Comparison of ENCODE assay signal across 8 cellular contexts in genomic region chr12:13099066-13099909, GRCh38. TPM values are rescaled to one million over a fixed set of nuclear protein-coding genes. Genes with fewer than 3 reads are reported as not detected.
DNase-seq lines count a peak whose midpoint lies in the region; ATAC-seq, FAIRE-seq and TF ChIP-seq lines count a peak whose summit lies in the region.

No MANE protein-coding gene starts in this region.

- ATAC-seq in omental fat pad (ENCODE audit: low FRiP score) = no peak

- no peaks in the 10 kb centered on the region for H3K9me3 Mint-ChIP-seq in astrocyte (ENCODE audit: unreplicated experiment)

- H2AFZ ChIP-seq in Karpas-422 (ENCODE audit: low read length) (peak overlapping the region; percentile 76; the same call in 1 of the 2 replicates), astrocyte (ENCODE audit: low read depth, low read length) (no peak overlapping the region)

- H3K27ac ChIP-seq in A673 (ENCODE audit: low read depth, low read length, poor library complexity, severe bottlenecking) = peak overlapping the region; percentile 91
- peak overlapping the region; percentile 3; the same call in 1 of the 2 replicates for H3K27ac ChIP-seq in Karpas-422 (ENCODE audit: low read length)
- H3K27ac ChIP-seq in astrocyte (ENCODE audit: low read depth, low read length) = peak overlapping the region; percentile 98
- H3K27ac ChIP-seq in muscle layer of duodenum (ENCODE audit: low read length) = peak overlapping the region; percentile 93

- TF ChIP-seq CTCF in A673 (conservative IDR thresholded peaks at IDR 0.05; ENCODE audit: low read depth, low read length) (no peak), astrocyte (IDR thresholded peaks at IDR 0.05; ENCODE audit: insufficient read depth, low read depth, low read length) (no peak), omental fat pad (IDR thresholded peaks at IDR 0.05) (no peak)

- POLR2A ChIA-PET in A673 (lab: Charles Lee; ENCODE audit: low non-redundant PET) = interaction anchor here (0.7 kb wide), 1 partner anchor 57 kb away, joined by 4 read pairs; no protein-coding TSS in a partner anchor

- no peaks in the 10 kb centered on the region for H3K27me3 Mint-ChIP-seq in astrocyte (ENCODE audit: low read depth, unreplicated experiment)

- BruUV-seq in A673 (replicated peaks; lab: Mats Ljungman, UMichigan) = TSS peak; percentile 70

- intact Hi-C loops in A673 (cut with micrococcal nuclease; ENCODE audit: unreplicated experiment) = loop anchor here (2.0 to 5.0 kb wide), 3 partner anchors 98 to 182 kb away; partner anchors contain the start of gene HEBP1

- no peaks in the 10 kb centered on the region for H3K36me3 Mint-ChIP-seq in astrocyte (ENCODE audit: low read depth, unreplicated experiment)

- H3K9ac ChIP-seq in Karpas-422 (ENCODE audit: low read length) = peak overlapping the region; percentile 48; the same call in 1 of the 2 replicates
- peak overlapping the region; percentile 94 for H3K9ac ChIP-seq in astrocyte (ENCODE audit: low read length)

- DNase-seq in A673 (ENCODE audit: low spot score) (no peak), Karpas-422 (peak; percentile 48), astrocyte (ENCODE audit: low read depth) (peak; percentile 36), NCI-H345 (lab: John Stamatoyannopoulos, UW) (no peak), omental fat pad (ENCODE audit: low spot score) (no peak), NCI-H82 (lab: John Stamatoyannopoulos, UW) (no peak), NCI-H1436 treated with DMSO at 0.1 percent for 48 hours (lab: John Stamatoyannopoulos, UW) (no peak)

- H3K79me2 ChIP-seq in Karpas-422 (ENCODE audit: low read length) (no peaks in the 10 kb centered on the region), astrocyte (ENCODE audit: insufficient read depth, low read length) (no peaks in the 10 kb centered on the region)

- H4K20me1 ChIP-seq in Karpas-422 (ENCODE audit: insufficient read depth, low read depth, low read length) = no peaks in the 10 kb centered on the region
- H4K20me1 ChIP-seq in astrocyte (ENCODE audit: insufficient read depth, low read length) = no peaks in the 10 kb centered on the region

- H3K4me3 Mint-ChIP-seq in astrocyte (ENCODE audit: unreplicated experiment) = peak overlapping the region; percentile 17

- H3K4me1 ChIP-seq in A673 (ENCODE audit: insufficient read depth, low read length, poor library complexity, severe bottlenecking) (peaks cover 57% of the 10 kb centered on the region), Karpas-422 (ENCODE audit: low read length) (peaks cover 45% of the 10 kb centered on the region), astrocyte (ENCODE audit: insufficient read depth, low read length) (peaks cover 50% of the 10 kb centered on the region), muscle layer of duodenum (ENCODE audit: control insufficient read depth in 1 of 2, insufficient read depth in 2 of 2, low read length in 2 of 2) (peaks cover 0 to 23% of the 10 kb centered on the region in 2 donors)

- CTCF ChIA-PET in A673 (lab: Charles Lee) = interaction anchor here (0.5 to 2.0 kb wide), 4 partner anchors 82 to 109 kb away, joined by 3 to 5 read pairs (median 5); no protein-coding TSS in a partner anchor

- H3K9me3 ChIP-seq in A673 (ENCODE audit: low read depth, low read length, poor library complexity, severe bottlenecking) (no peaks in the 10 kb centered on the region), Karpas-422 (ENCODE audit: low read length) (no peaks in the 10 kb centered on the region), astrocyte (ENCODE audit: insufficient read depth, low read depth, low read length) (no peaks in the 10 kb centered on the region), muscle layer of duodenum (ENCODE audit: control insufficient read depth in 1 of 2, low read length in 2 of 2) (no peaks in the 10 kb centered on the region)

- H3K4me1 Mint-ChIP-seq in astrocyte (ENCODE audit: low read depth, unreplicated experiment) = peaks cover 48% of the 10 kb centered on the region

- H3K9me2 ChIP-seq in Karpas-422 (replicated peaks; ENCODE audit: insufficient read depth, low read length) = no peaks in the 10 kb centered on the region

- H3K4me2 ChIP-seq in Karpas-422 (ENCODE audit: low read depth, low read length, poor library complexity, severe bottlenecking) (peak overlapping the region; percentile 98), astrocyte (ENCODE audit: low read length) (peak overlapping the region; percentile 88)

- FAIRE-seq in astrocyte (lab: Jason Lieb, UNC) = no peak

- H3K4me3 ChIP-seq in A673 (ENCODE audit: low read depth, low read length, poor library complexity, severe bottlenecking) (no peak overlapping the region), Karpas-422 (ENCODE audit: low read length) (no peak overlapping the region), astrocyte (ENCODE audit: insufficient read depth, low read depth, low read length) (no peak overlapping the region), muscle layer of duodenum (ENCODE audit: low read depth in 1 of 2, low read length in 2 of 2) (no peak overlapping the region)

- peak overlapping the region; percentile 97 for H3K27ac Mint-ChIP-seq in astrocyte (ENCODE audit: unreplicated experiment)

- H3K36me3 ChIP-seq in A673 (ENCODE audit: insufficient read depth, low read length, poor library complexity, severe bottlenecking) (no peaks in the 10 kb centered on the region), Karpas-422 (ENCODE audit: insufficient read depth, low read length) (no peaks in the 10 kb centered on the region), astrocyte (ENCODE audit: insufficient read depth, low read length) (no peaks in the 10 kb centered on the region), muscle layer of duodenum (ENCODE audit: control insufficient read depth in 1 of 2, insufficient read depth in 2 of 2, low read length in 2 of 2) (peaks cover 0 to 17% of the 10 kb centered on the region in 2 donors)

- H3K27me3 ChIP-seq in A673 (replicated peaks; ENCODE audit: insufficient read depth, low read depth, low read length, poor library complexity) (no peaks in the 10 kb centered on the region), Karpas-422 (ENCODE audit: low read length) (no peaks in the 10 kb centered on the region), astrocyte (ENCODE audit: insufficient read depth, low read length) (no peaks in the 10 kb centered on the region), muscle layer of duodenum (ENCODE audit: low read depth, low read length) (no peaks in the 10 kb centered on the region)

RNA-seq across cellular contexts. Expression of gene GSG1, which starts 4.2 kb away (rescaled TPM):
- total RNA-seq in A673 (2021) = 0.24 TPM in 1 of 2 replicates, not detected in the other
- not detected in 2 replicates for total RNA-seq in Karpas-422 (2014; rRNA removed; shearing (Covaris generic); ENCODE audit: low replicate concordance)
- total RNA-seq in astrocyte = 0.23 TPM in 1 of 2 replicates, not detected in the other
- under 1 TPM in 1 of 4 donors, not detected in 3; 0.56 TPM for total RNA-seq in omental fat pad

RNA-seq across cellular contexts. Expression of gene FAM234B, which starts 55.1 kb away (rescaled TPM):
- total RNA-seq in A673 (2021) = 11.8 and 13.2 TPM in 2 replicates
- 3.9 and 5.6 TPM in 2 replicates for total RNA-seq in Karpas-422 (2014; rRNA removed; shearing (Covaris generic); ENCODE audit: low replicate concordance)
- total RNA-seq in astrocyte = 6.2 and 6.3 TPM in 2 replicates
- total RNA-seq in omental fat pad = 10 to 100 TPM in 1 of 4 donors, 1 to 10 TPM in 3; 6.3 to 14.2 (median 7.5) TPM

Comparison
In these comparisons a context has a peak if more than half of its experiments do, and no peak if none do; other contexts are left out.
1. DNase-seq: peak in Karpas-422 (single experiment) and astrocyte (single experiment); none in A673 (single experiment), NCI-H345 (single experiment), omental fat pad (single experiment), NCI-H82 (single experiment) and NCI-H1436 treated with DMSO at 0.1 percent for 48 hours (single experiment).
2. H3K27ac ChIP-seq: peak in every context shown above with its lines; median percentile 98 in astrocyte; 93 in muscle layer of duodenum; 91 in A673; 3 in Karpas-422.